8 cellular contexts compared by ENCODE assay signal in genomic region chr16:25126820-25127232, GRCh38.
DNase-seq lines count a peak whose midpoint lies in the region; ATAC-seq lines count a peak whose summit lies in the region.

No MANE protein-coding gene starts in this region.

- no peaks in the 10 kb centered on the region for H3K27me3 Mint-ChIP-seq in activated naive CD8-positive, alpha-beta T cell treated with anti-CD3 and anti-CD28 coated beads, Interleukin-2, amount 50 U/mL, for 24 hours
- H3K27me3 Mint-ChIP-seq in stimulated activated naive B cell treated with anti-CD40 and anti-IgM and Interleukin-4, amounts not matched to agents 10 μg/mL and 1 μg/mL and 100 μg/mL, for 72 hours: no peaks in the 10 kb centered on the region

- peak; percentile 14 for DNase-seq in stimulated activated CD4-positive, alpha-beta T cell treated with anti-CD3 and anti-CD28 coated beads, Interleukin-12 subunit alpha, Interleukin-12 subunit beta, amount 100 ng/mL, for 4 hours
- DNase-seq in stimulated activated CD4-positive, alpha-beta T cell treated with anti-CD3 and anti-CD28 coated beads, Interleukin-2, amount 100 ng/mL, for 48 hours: no peak
- DNase-seq in NOMO-1 (lab: John Stamatoyannopoulos, UW; ENCODE audit: unreplicated experiment in 2 of 2) (peak; percentile 14 to 51), iris pigment epithelial cell (ENCODE audit: low read depth) (peak; percentile 92)
- peak; percentile 30 for DNase-seq in activated naive CD8-positive, alpha-beta T cell treated with anti-CD3 and anti-CD28 coated beads, Interleukin-2, amount 50 U/mL, for 24 hours
- DNase-seq in stimulated activated naive B cell treated with anti-CD40 and anti-IgM and Interleukin-4, amounts not matched to agents 10 μg/mL and 1 μg/mL and 100 μg/mL, for 72 hours: no peak

- peak overlapping the region; percentile 15 for H3K27ac Mint-ChIP-seq in activated naive CD8-positive, alpha-beta T cell treated with anti-CD3 and anti-CD28 coated beads, Interleukin-2, amount 50 U/mL, for 24 hours
- H3K27ac Mint-ChIP-seq in stimulated activated naive B cell treated with anti-CD40 and anti-IgM and Interleukin-4, amounts not matched to agents 10 μg/mL and 1 μg/mL and 100 μg/mL, for 72 hours: peak overlapping the region; percentile 7

- peaks cover 22% of the 10 kb centered on the region for H3K36me3 Mint-ChIP-seq in activated naive CD8-positive, alpha-beta T cell treated with anti-CD3 and anti-CD28 coated beads, Interleukin-2, amount 50 U/mL, for 24 hours (ENCODE audit: low read depth)
- peaks cover 6 to 28% of the 10 kb centered on the region in 2 donors for H3K36me3 Mint-ChIP-seq in stimulated activated naive B cell treated with anti-CD40 and anti-IgM and Interleukin-4, amounts not matched to agents 10 μg/mL and 1 μg/mL and 100 μg/mL, for 72 hours

- ATAC-seq in activated naive CD8-positive, alpha-beta T cell treated with anti-CD3 and anti-CD28 coated beads, Interleukin-2, amount 50 U/mL, for 24 hours: peak; percentile 87
- no peak for ATAC-seq in stimulated activated naive B cell treated with anti-CD40 and anti-IgM and Interleukin-4, amounts not matched to agents 10 μg/mL and 1 μg/mL and 100 μg/mL, for 72 hours (replicated peaks)
- no peak for ATAC-seq in HG02981 (IDR thresholded peaks at IDR 0.05; ENCODE audit: unreplicated experiment)
- no peak for ATAC-seq in HG02759 (IDR thresholded peaks at IDR 0.05; ENCODE audit: unreplicated experiment)

- no peaks in the 10 kb centered on the region for H3K9me3 Mint-ChIP-seq in activated naive CD8-positive, alpha-beta T cell treated with anti-CD3 and anti-CD28 coated beads, Interleukin-2, amount 50 U/mL, for 24 hours
- no peaks in the 10 kb centered on the region for H3K9me3 Mint-ChIP-seq in stimulated activated naive B cell treated with anti-CD40 and anti-IgM and Interleukin-4, amounts not matched to agents 10 μg/mL and 1 μg/mL and 100 μg/mL, for 72 hours

- peaks cover 28% of the 10 kb centered on the region for H3K4me1 Mint-ChIP-seq in activated naive CD8-positive, alpha-beta T cell treated with anti-CD3 and anti-CD28 coated beads, Interleukin-2, amount 50 U/mL, for 24 hours
- H3K4me1 Mint-ChIP-seq in stimulated activated naive B cell treated with anti-CD40 and anti-IgM and Interleukin-4, amounts not matched to agents 10 μg/mL and 1 μg/mL and 100 μg/mL, for 72 hours: peaks cover 20 to 23% of the 10 kb centered on the region in 2 donors

- no peak overlapping the region for H3K4me3 Mint-ChIP-seq in activated naive CD8-positive, alpha-beta T cell treated with anti-CD3 and anti-CD28 coated beads, Interleukin-2, amount 50 U/mL, for 24 hours
- H3K4me3 Mint-ChIP-seq in stimulated activated naive B cell treated with anti-CD40 and anti-IgM and Interleukin-4, amounts not matched to agents 10 μg/mL and 1 μg/mL and 100 μg/mL, for 72 hours: no peak overlapping the region

Comparison
In these comparisons a context has a peak if more than half of its experiments do, and no peak if none do; other contexts are left out.
1. DNase-seq: peak in stimulated activated CD4-positive, alpha-beta T cell treated with anti-CD3 and anti-CD28 coated beads, Interleukin-12 subunit alpha, Interleukin-12 subunit beta, amount 100 ng/mL, for 4 hours (single experiment), NOMO-1 (2 of 2), activated naive CD8-positive, alpha-beta T cell treated with anti-CD3 and anti-CD28 coated beads, Interleukin-2, amount 50 U/mL, for 24 hours (single experiment) and iris pigment epithelial cell (single experiment); none in stimulated activated CD4-positive, alpha-beta T cell treated with anti-CD3 and anti-CD28 coated beads, Interleukin-2, amount 100 ng/mL, for 48 hours (0 of 2) and stimulated activated naive B cell treated with anti-CD40 and anti-IgM and Interleukin-4, amounts not matched to agents 10 μg/mL and 1 μg/mL and 100 μg/mL, for 72 hours (single experiment).